ENCODE assay signal across 8 cellular contexts in the genomic region with DNA sequence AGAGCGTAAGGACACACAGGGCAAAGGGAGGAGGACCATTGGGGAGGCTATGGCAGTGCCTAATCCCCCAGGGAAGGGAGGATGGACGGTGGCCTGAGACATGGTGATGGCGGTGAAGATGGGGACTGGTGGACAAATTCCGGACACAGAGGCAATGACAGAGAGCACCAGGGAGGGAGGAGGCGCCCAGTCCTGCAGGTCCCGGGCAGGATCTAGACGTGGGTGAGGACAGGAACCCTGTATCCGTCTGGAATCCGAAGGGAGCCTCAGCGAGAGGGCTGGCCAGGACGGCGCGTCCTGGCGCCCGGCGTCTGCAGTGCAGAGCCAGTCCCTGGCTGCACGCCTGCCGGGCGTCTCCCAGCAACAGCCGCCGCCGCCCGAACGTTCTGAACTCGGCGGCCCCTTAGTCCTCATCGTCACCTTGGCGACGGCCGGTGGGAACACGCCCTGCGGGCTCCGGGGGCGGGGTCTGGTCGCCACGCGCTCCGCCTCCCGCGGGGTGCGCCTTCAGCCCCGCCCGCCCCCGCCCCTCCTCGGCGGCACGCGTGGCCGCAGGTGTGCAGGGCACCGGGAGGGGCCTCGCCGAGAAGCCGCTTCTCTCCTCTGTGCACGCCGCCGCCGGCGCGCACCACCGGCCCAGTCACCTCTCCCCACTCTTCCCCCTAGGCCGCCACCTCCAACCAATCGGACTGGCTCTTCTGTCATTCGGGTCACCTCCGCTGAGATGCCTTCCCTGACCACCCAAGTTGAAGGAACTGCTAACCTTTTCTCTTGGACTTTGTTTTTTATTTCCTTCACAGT. TPM values are rescaled to one million over a fixed set of nuclear protein-coding genes. Genes with fewer than 3 reads are reported as not detected.
A peak's percentile ranks its signal among the peaks of the same experiment; 100 is the strongest.
DNase-seq lines count a peak whose midpoint lies in the region; ATAC-seq and TF ChIP-seq lines count a peak whose summit lies in the region.

No MANE protein-coding gene starts in this region.

- peaks cover 0 to 6% of the 10 kb centered on the region in 2 donors for H3K4me1 ChIP-seq in uterus

- H3K9me3 ChIP-seq in uterus, result no peaks in the 10 kb centered on the region

- peak; percentile 87 for ATAC-seq in HG02763 (IDR thresholded peaks at IDR 0.05; ENCODE audit: unreplicated experiment)

- peak; percentile 92 for DNase-seq in GM12865 (ENCODE audit: low read depth)
- DNase-seq in NCI-H1436 (lab: John Stamatoyannopoulos, UW), result peak; percentile 71
- DNase-seq in T-helper 2 cell, result peak; percentile 76 to 91 (median 87)
- peak in 43 of 56 donors; percentile 17 to 77 (median 51) for DNase-seq in amygdala (lab: John Stamatoyannopoulos, UW)
- DNase-seq in hepatic stellate cell (ENCODE audit: low spot score), result peak; percentile 89
- DNase-seq in putamen (ENCODE audit: low spot score), result peak; percentile 60
- DNase-seq in uterus, result peak; percentile 89 to 92

- peak overlapping the region; percentile 77 to 84 for H3K27ac ChIP-seq in uterus

- intact Hi-C loops in uterus (cut with DNase I; ENCODE audit: low total_unique reads), result no loop called here

- H3K4me3 ChIP-seq in GM12865 (ENCODE audit: low read depth, low read length) (peak overlapping the region; percentile 50), uterus (peak overlapping the region; percentile 3 to 38)

- no peaks in the 10 kb centered on the region for H3K27me3 ChIP-seq in uterus

- no peaks in the 10 kb centered on the region for H3K36me3 ChIP-seq in uterus

- peak; percentile 41 to 64 for TF ChIP-seq POLR2A in uterus (IDR thresholded peaks at IDR 0.05)

- no peak for TF ChIP-seq CTCF in GM12865 (IDR thresholded peaks at IDR 0.05; ENCODE audit: insufficient read depth, low read depth, low read length, missing control alignments)
- peak in 2 of 4 experiments; percentile 39 to 43 for TF ChIP-seq CTCF in uterus (IDR thresholded peaks at IDR 0.05)

RNA-seq across cellular contexts. Expression of a gene that starts 11.6 kb away (rescaled TPM):
- total RNA-seq in uterus, result under 1 TPM in 2 of 4 donors, not detected in 2; 0.06 to 0.07 TPM

RNA-seq across cellular contexts. Expression of a gene that starts 27.4 kb away (rescaled TPM):
- total RNA-seq in uterus, result 10 to 100 TPM; 23.6 to 79.7 (median 55.0) TPM

Comparison
In these comparisons a context has a peak if more than half of its experiments do, and no peak if none do; other contexts are left out.
1. Peak in every context shown above with its lines: DNase-seq, ATAC-seq, H3K4me3 ChIP-seq and H3K27ac ChIP-seq.